In the genomic region with DNA sequence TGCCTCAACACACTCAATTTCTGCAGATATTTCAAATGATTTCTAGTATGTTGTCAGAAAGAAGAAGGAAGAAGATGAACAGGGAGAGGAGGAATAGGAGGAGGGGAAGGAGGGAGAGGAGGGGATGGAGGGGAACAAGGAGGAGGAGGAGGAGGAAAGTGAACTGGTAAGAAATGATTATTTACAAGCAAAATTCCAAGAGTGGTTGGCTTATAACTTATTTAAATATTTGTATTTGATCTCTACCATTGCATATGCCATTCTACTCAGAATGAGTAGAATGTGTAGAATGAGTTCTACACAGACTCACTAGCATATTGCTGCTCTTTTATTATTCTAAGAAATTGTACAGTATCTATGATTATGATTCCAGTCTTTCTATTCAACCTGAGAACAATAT, we compare ENCODE assay signal across 11 cellular contexts.
"Had no signal": no experiment of that assay in that cellular context is flagged by ENCODE, and none has a peak within 500 bp of the region (broad histone marks: within the 10 kb centered on the region; RNA-seq: fewer than 3 reads in every experiment).

No MANE protein-coding gene starts in this region.

- ATAC-seq: GM23338, HCT116 had no signal

- H3K4me1 ChIP-seq: HAP-1 had no signal

- H3K4me3 ChIP-seq: GM23248, GM23338, HAP-1 had no signal

- H3K9ac ChIP-seq: GM23248 had no signal

- H3K9me3 ChIP-seq: HAP-1 had no signal

- DNase-seq: GM23248, GOT3, H7, H9, HCEC 1CT, HFFc6 had no signal

- H3K27ac ChIP-seq: GM23248 had no signal

- H3K4me2 ChIP-seq: GM23338 had no signal

- H3K36me3 ChIP-seq: HAP-1 had no signal

- FAIRE-seq: H1, H54 had no signal

- H2AFZ ChIP-seq: GM23248, GM23338 had no signal
